ENCODE assay signal across 10 cellular contexts in genomic region chr7:36047254-36047653, GRCh38.
DNase-seq lines count a peak whose midpoint lies in the region; TF ChIP-seq lines count a peak whose summit lies in the region.
"Had no signal": no experiment of that assay in that cellular context is flagged by ENCODE, and none has a peak within 500 bp of the region (broad histone marks: within the 10 kb centered on the region; RNA-seq: fewer than 3 reads in every experiment).

No MANE protein-coding gene starts in this region.

- no peaks in the 10 kb centered on the region for H4K20me1 ChIP-seq in hepatocyte (ENCODE audit: insufficient read depth, poor library complexity, severe bottlenecking)

- DNase-seq in AG10803 (ENCODE audit: low read depth) (peak; percentile 19), HEK293T (ENCODE audit: extremely low spot score) (peak; percentile 27), SIG-M5 (lab: John Stamatoyannopoulos, UW) (peak; percentile 53), hepatocyte (ENCODE audit: low spot score) (no peak), substantia nigra (lab: John Stamatoyannopoulos, UW) (no peak), NCI-H2107 (lab: John Stamatoyannopoulos, UW) (no peak), midbrain (lab: John Stamatoyannopoulos, UW) (no peak)
- DNase-seq in CD4-positive, alpha-beta memory T cell, result no peak
- DNase-seq: pancreas, RPMI8226 had no signal

- peaks cover 22% of the 10 kb centered on the region for H3K4me1 ChIP-seq in hepatocyte (ENCODE audit: insufficient read depth)
- H3K4me1 ChIP-seq in CD4-positive, alpha-beta memory T cell (ENCODE audit: insufficient read depth, low read length), result no peaks in the 10 kb centered on the region
- H3K4me1 ChIP-seq: pancreas had no signal

- WGBS in hepatocyte (ENCODE audit: low lambda C conversion rate, missing lambda C conversion rate), result 57% methylated on average over 1 of the region's 1 CpG

- POLR2A ChIA-PET in HEK293T (lab: Yijun Ruan, JAX), result no interaction called here
- POLR2A ChIA-PET in CD4-positive, alpha-beta memory T cell (lab: Charles Lee; ENCODE audit: partially characterized antibody), result no interaction called here

- no peak overlapping the region for H3K27ac Mint-ChIP-seq in CD4-positive, alpha-beta memory T cell

- no peaks in the 10 kb centered on the region for H3K27me3 Mint-ChIP-seq in CD4-positive, alpha-beta memory T cell

- H3K4me3 Mint-ChIP-seq in CD4-positive, alpha-beta memory T cell, result no peak overlapping the region

- CTCF ChIA-PET in HEK293T (lab: Yijun Ruan, JAX), result interaction anchor here (0.7 kb wide), 2 partner anchors 271 to 527 kb away, joined by 3 to 4 read pairs; no protein-coding TSS in a partner anchor
- CTCF ChIA-PET in CD4-positive, alpha-beta memory T cell (lab: Charles Lee; ENCODE audit: partially characterized antibody), result no interaction called here

- H3K27ac ChIP-seq in hepatocyte (peak overlapping the region; percentile 58), substantia nigra (ENCODE audit: low read depth, low read length, poor library complexity, severe bottlenecking) (no peak overlapping the region)
- H3K27ac ChIP-seq in CD4-positive, alpha-beta memory T cell (ENCODE audit: low read depth, low read length), result no peak overlapping the region
- H3K27ac ChIP-seq: pancreas had no signal

- H3K9me3 ChIP-seq in hepatocyte (ENCODE audit: low read depth), result no peaks in the 10 kb centered on the region
- H3K9me3 ChIP-seq in CD4-positive, alpha-beta memory T cell (ENCODE audit: control insufficient read depth in 1 of 2, low read length in 2 of 2), result no peaks in the 10 kb centered on the region
- H3K9me3 ChIP-seq: pancreas had no signal

- H3K9me3 Mint-ChIP-seq in CD4-positive, alpha-beta memory T cell, result peaks cover 0 to 2% (median 0%) of the 10 kb centered on the region in 8 donors

- no peaks in the 10 kb centered on the region for H3K36me3 Mint-ChIP-seq in CD4-positive, alpha-beta memory T cell

- no peaks in the 10 kb centered on the region for H3K9me2 ChIP-seq in hepatocyte (replicated peaks; ENCODE audit: insufficient read depth)

- TF ChIP-seq CTCF in AG10803 (conservative IDR thresholded peaks at IDR 0.05; ENCODE audit: low read length) (peak; percentile 29; the same call in 1 of the 2 replicates), hepatocyte (IDR thresholded peaks at IDR 0.05; ENCODE audit: poor library complexity) (peak; percentile 16)

- no peak overlapping the region for H3K4me3 ChIP-seq in AG10803 (ENCODE audit: low read length)
- no peak overlapping the region for H3K4me3 ChIP-seq in hepatocyte
- no peak overlapping the region for H3K4me3 ChIP-seq in CD4-positive, alpha-beta memory T cell (ENCODE audit: low read length in 2 of 2)
- H3K4me3 ChIP-seq: pancreas had no signal

- H3K4me1 Mint-ChIP-seq in CD4-positive, alpha-beta memory T cell, result no peaks in the 10 kb centered on the region

- intact Hi-C loops in CD4-positive, alpha-beta memory T cell (cut with micrococcal nuclease), result no loop called here

- H3K4me2 ChIP-seq in hepatocyte, result peak overlapping the region; percentile 15

- no peaks in the 10 kb centered on the region for H3K36me3 ChIP-seq in hepatocyte (replicated peaks; ENCODE audit: insufficient read depth, low read depth)
- no peaks in the 10 kb centered on the region for H3K36me3 ChIP-seq in CD4-positive, alpha-beta memory T cell (ENCODE audit: insufficient read depth, low read length)
- H3K36me3 ChIP-seq: pancreas had no signal

- no peaks in the 10 kb centered on the region for H3K79me2 ChIP-seq in hepatocyte

- H2AFZ ChIP-seq in hepatocyte, result no peak overlapping the region

- H3K27me3 ChIP-seq in hepatocyte, result no peaks in the 10 kb centered on the region
- H3K27me3 ChIP-seq in CD4-positive, alpha-beta memory T cell (ENCODE audit: insufficient read depth, low read length), result no peaks in the 10 kb centered on the region
- H3K27me3 ChIP-seq: pancreas had no signal

TF ChIP-seq in HEK293T, 16 proteins besides CTCF, POLR2A, EP300 and RAD21:
- TF ChIP-seq SUZ12 (IDR thresholded peaks at IDR 0.05) (no peak), CTBP1 (IDR thresholded peaks at IDR 0.05; ENCODE audit: borderline replicate concordance) (no peak), NFRKB (IDR thresholded peaks at IDR 0.05) (no peak), ELF4 (IDR thresholded peaks at IDR 0.05) (no peak), FOXA1 (IDR thresholded peaks at IDR 0.05) (no peak), L3MBTL2 (conservative IDR thresholded peaks at IDR 0.05) (no peak)
- TF ChIP-seq, protein P1, sequence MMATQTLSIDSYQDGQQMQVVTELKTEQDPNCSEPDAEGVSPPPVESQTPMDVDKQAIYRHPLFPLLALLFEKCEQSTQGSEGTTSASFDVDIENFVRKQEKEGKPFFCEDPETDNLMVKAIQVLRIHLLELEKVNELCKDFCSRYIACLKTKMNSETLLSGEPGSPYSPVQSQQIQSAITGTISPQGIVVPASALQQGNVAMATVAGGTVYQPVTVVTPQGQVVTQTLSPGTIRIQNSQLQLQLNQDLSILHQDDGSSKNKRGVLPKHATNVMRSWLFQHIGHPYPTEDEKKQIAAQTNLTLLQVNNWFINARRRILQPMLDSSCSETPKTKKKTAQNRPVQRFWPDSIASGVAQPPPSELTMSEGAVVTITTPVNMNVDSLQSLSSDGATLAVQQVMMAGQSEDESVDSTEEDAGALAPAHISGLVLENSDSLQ (IDR thresholded peaks at IDR 0.05), result no peak
TF ChIP-seq in HEK293T: peak in this region for 0.

Comparison
In these comparisons a context has a peak if more than half of its experiments do, and no peak if none do; other contexts are left out.
1. DNase-seq: peak in AG10803 (single experiment), HEK293T (single experiment) and SIG-M5 (single experiment); none in hepatocyte (single experiment), substantia nigra (0 of 49), NCI-H2107 (single experiment), midbrain (single experiment) and CD4-positive, alpha-beta memory T cell (0 of 5).